14 cellular contexts compared by ENCODE assay signal in the genomic region with DNA sequence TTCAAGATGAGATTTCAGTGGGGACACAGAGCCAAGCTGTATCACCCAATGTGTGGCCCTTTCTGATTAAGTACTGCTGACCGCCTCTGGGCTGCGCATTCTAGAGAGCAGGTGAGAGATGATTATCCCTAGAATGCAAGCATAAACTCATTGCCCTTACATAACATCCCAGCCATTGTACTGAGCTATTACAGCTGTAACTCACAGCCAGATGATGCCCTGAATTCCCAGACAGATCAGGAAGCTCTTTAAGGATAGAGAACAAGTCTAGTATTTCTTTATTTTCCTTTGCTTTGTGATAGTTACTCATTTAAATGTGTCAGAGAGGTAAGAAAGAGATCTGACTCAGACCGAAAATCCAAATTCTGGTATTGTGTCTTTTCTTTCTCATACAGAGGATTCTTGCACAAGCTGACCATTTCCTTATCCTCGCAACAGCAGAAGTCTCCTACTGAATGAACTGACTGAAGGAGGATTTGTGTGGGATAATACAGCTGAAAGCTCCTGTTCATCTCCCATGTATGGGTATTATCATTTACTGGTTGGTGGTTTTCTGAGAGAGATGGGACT. TPM values are rescaled to one million over a fixed set of nuclear protein-coding genes. Genes with fewer than 3 reads are reported as not detected.
A peak's percentile ranks its signal among the peaks of the same experiment; 100 is the strongest.
DNase-seq lines count a peak whose midpoint lies in the region; ATAC-seq and TF ChIP-seq lines count a peak whose summit lies in the region.
"Had no signal": no experiment of that assay in that cellular context is flagged by ENCODE, and none has a peak within 500 bp of the region (broad histone marks: within the 10 kb centered on the region; RNA-seq: fewer than 3 reads in every experiment).

No MANE protein-coding gene starts in this region.

- no peaks in the 10 kb centered on the region for H3F3A ChIP-seq in MM.1S (ENCODE audit: insufficient read depth, low read length)

- peaks cover 33% of the 10 kb centered on the region for H3K4me1 Mint-ChIP-seq in CD14-positive monocyte
- no peaks in the 10 kb centered on the region for H3K4me1 Mint-ChIP-seq in activated T-helper 17 cell treated with anti-CD3 and anti-CD28 coated beads, Interleukin-2, amount 50 U/mL, for 72 hours

- H3K9me3 ChIP-seq in esophagus squamous epithelium = no peaks in the 10 kb centered on the region
- no peaks in the 10 kb centered on the region for H3K9me3 ChIP-seq in MM.1S (replicated peaks; ENCODE audit: insufficient read depth, low read length)
- H3K9me3 ChIP-seq: BE2C had no signal

- H3K27ac ChIP-seq in ACC112 (ENCODE audit: low read depth, low read length) (no peak overlapping the region), esophagus squamous epithelium (peak overlapping the region in 3 of 4 donors; percentile 16 to 51 (median 43)), MM.1S (ENCODE audit: low read length) (no peak overlapping the region)

- ATAC-seq in activated T-helper 17 cell treated with anti-CD3 and anti-CD28 coated beads, Interleukin-2, amount 50 U/mL, for 72 hours (replicated peaks) = peak; percentile 21

- H3K4me3 Mint-ChIP-seq in CD14-positive monocyte = peak overlapping the region in 1 of 2 donors; percentile 37
- no peak overlapping the region for H3K4me3 Mint-ChIP-seq in activated T-helper 17 cell treated with anti-CD3 and anti-CD28 coated beads, Interleukin-2, amount 50 U/mL, for 72 hours

- H3K4me3 ChIP-seq in ACC112 (ENCODE audit: low read depth, low read length) (no peak overlapping the region), esophagus squamous epithelium (no peak overlapping the region), MM.1S (ENCODE audit: low read length) (no peak overlapping the region)

- H3K27ac Mint-ChIP-seq in CD14-positive monocyte = peak overlapping the region; percentile 68 to 93 (median 87)
- H3K27ac Mint-ChIP-seq in activated T-helper 17 cell treated with anti-CD3 and anti-CD28 coated beads, Interleukin-2, amount 50 U/mL, for 72 hours = no peak overlapping the region

- H3K36me3 ChIP-seq in ACC112 (ENCODE audit: insufficient read depth, low read length) (no peaks in the 10 kb centered on the region), esophagus squamous epithelium (no peaks in the 10 kb centered on the region), MM.1S (replicated peaks; ENCODE audit: insufficient read depth, low read length) (no peaks in the 10 kb centered on the region)
- H3K36me3 ChIP-seq: BE2C had no signal

- in situ Hi-C loops in GM13977 (cut with MboI; ENCODE audit: low pct_unique_long_range_greater_than_20kb, low sequenced_read_pairs, unreplicated experiment) = no loop called here

- H3K4me2 ChIP-seq in MM.1S (ENCODE audit: low read depth, low read length) = no peak overlapping the region

- H3K79me2 ChIP-seq in ACC112 (ENCODE audit: control insufficient read depth, insufficient read depth, low read length, unreplicated experiment) (no peaks in the 10 kb centered on the region), MM.1S (ENCODE audit: low read length) (no peaks in the 10 kb centered on the region)

- no peak for TF ChIP-seq CTCF in CD14-positive monocyte (IDR thresholded peaks at IDR 0.05)
- TF ChIP-seq CTCF in esophagus squamous epithelium (IDR thresholded peaks at IDR 0.05) = peak in 1 of 6 experiments; percentile 4
- no peak for TF ChIP-seq CTCF in MM.1S (IDR thresholded peaks at IDR 0.05; ENCODE audit: low read length)
- no peak for TF ChIP-seq CTCF in GM13977 (IDR thresholded peaks at IDR 0.05; ENCODE audit: extremely low read depth, insufficient read depth, missing control alignments)

- H3K27me3 ChIP-seq in ACC112 (ENCODE audit: insufficient read depth, low read length) (no peaks in the 10 kb centered on the region), esophagus squamous epithelium (no peaks in the 10 kb centered on the region), MM.1S (replicated peaks; ENCODE audit: insufficient read depth, low read length) (no peaks in the 10 kb centered on the region)
- H3K27me3 ChIP-seq: BE2C had no signal

- no peaks in the 10 kb centered on the region for H4K20me1 ChIP-seq in MM.1S (ENCODE audit: insufficient read depth, low read length)

- H2AFZ ChIP-seq in ACC112 (ENCODE audit: low read length, unreplicated experiment) (peak overlapping the region; percentile 64), MM.1S (ENCODE audit: low read length) (no peak overlapping the region)

- no peaks in the 10 kb centered on the region for H3K9me2 ChIP-seq in MM.1S (replicated peaks; ENCODE audit: insufficient read depth, low read length)

- peaks cover 2 to 3% (median 3%) of the 10 kb centered on the region in 3 donors for H3K27me3 Mint-ChIP-seq in CD14-positive monocyte (ENCODE audit: low read depth in 3 of 3)
- peaks cover 24% of the 10 kb centered on the region for H3K27me3 Mint-ChIP-seq in activated T-helper 17 cell treated with anti-CD3 and anti-CD28 coated beads, Interleukin-2, amount 50 U/mL, for 72 hours

- no peak overlapping the region for H3K9ac ChIP-seq in MM.1S (ENCODE audit: low read length)

- peaks cover 0 to 12% (median 7%) of the 10 kb centered on the region in 7 donors for H3K9me3 Mint-ChIP-seq in CD14-positive monocyte
- no peaks in the 10 kb centered on the region for H3K9me3 Mint-ChIP-seq in activated T-helper 17 cell treated with anti-CD3 and anti-CD28 coated beads, Interleukin-2, amount 50 U/mL, for 72 hours

- intact Hi-C loops in CD14-positive monocyte (cut with micrococcal nuclease) = no loop called here
- intact Hi-C loops in esophagus squamous epithelium (cut with DNase I) = no loop called here

- WGBS in esophagus squamous epithelium, 2 donors = 39 to 65% methylated on average over 4 of the region's 4 CpGs

- no peak for TF ChIP-seq POLR2A in esophagus squamous epithelium (IDR thresholded peaks at IDR 0.05)

- no peak for DNase-seq in CD14-positive monocyte (ENCODE audit: low spot score)
- no peak for DNase-seq in esophagus squamous epithelium (lab: John Stamatoyannopoulos, UW)
- no peak for DNase-seq in MM.1S
- no peak for DNase-seq in KG1 (lab: John Stamatoyannopoulos, UW)
- DNase-seq in GM13977 (ENCODE audit: low spot score) = no peak
- DNase-seq: BE2C, DMS153, EL, NCI-H1930, NCI-H2171 treated with DMSO at 0.1 percent for 48 hours, NCI-H82, SHP77 treated with DMSO at 0.1 percent for 48 hours had no signal

- peaks cover 0 to 4% of the 10 kb centered on the region in 2 donors for H3K36me3 Mint-ChIP-seq in CD14-positive monocyte
- H3K36me3 Mint-ChIP-seq in activated T-helper 17 cell treated with anti-CD3 and anti-CD28 coated beads, Interleukin-2, amount 50 U/mL, for 72 hours (ENCODE audit: low read depth) = no peaks in the 10 kb centered on the region

- H3K4me1 ChIP-seq in ACC112 (ENCODE audit: control insufficient read depth, insufficient read depth, low read length, unreplicated experiment) (peaks cover 8% of the 10 kb centered on the region), esophagus squamous epithelium (peaks cover 0 to 44% (median 11%) of the 10 kb centered on the region in 3 donors), MM.1S (ENCODE audit: low read length) (no peaks in the 10 kb centered on the region)
- H3K4me1 ChIP-seq: BE2C had no signal

RNA-seq across cellular contexts. Expression of a gene that starts 58.4 kb away (rescaled TPM):
- polyA plus RNA-seq in CD14-positive monocyte = 10 to 100 TPM; 10.4 to 14.6 TPM
- 10 to 100 TPM in 1 of 2 donors, 1 to 10 TPM in 1; 7.3 to 12.6 TPM for total RNA-seq in activated T-helper 17 cell treated with anti-CD3 and anti-CD28 coated beads, Interleukin-2, amount 50 U/mL, for 72 hours
- total RNA-seq in esophagus squamous epithelium = 10 to 100 TPM in 2 of 4 donors, 1 to 10 TPM in 2; 3.6 to 14.5 (median 8.0) TPM

Comparison
In these comparisons a context has a peak if more than half of its experiments do, and no peak if none do; other contexts are left out.
1. H3K27ac ChIP-seq: peak in esophagus squamous epithelium (3 of 4); none in ACC112 (single experiment) and MM.1S (single experiment).